ENCODE assay signal across 23 cellular contexts in genomic region chr12:19856389-19856788, GRCh38.
A peak's percentile ranks its signal among the peaks of the same experiment; 100 is the strongest.
DNase-seq lines count a peak whose midpoint lies in the region; ATAC-seq and TF ChIP-seq lines count a peak whose summit lies in the region.
"Had no signal": no experiment of that assay in that cellular context is flagged by ENCODE, and none has a peak within 500 bp of the region (broad histone marks: within the 10 kb centered on the region; RNA-seq: fewer than 3 reads in every experiment).

No MANE protein-coding gene starts in this region.

- TF ChIP-seq EP300 in stomach (IDR thresholded peaks at IDR 0.05) = no peak

- H3K36me3 ChIP-seq in GM23338 (ENCODE audit: insufficient read depth) (no peaks in the 10 kb centered on the region), stomach (no peaks in the 10 kb centered on the region)
- H3K36me3 ChIP-seq: BE2C, spleen had no signal

- no peaks in the 10 kb centered on the region for H3K27me3 Mint-ChIP-seq in GM23338 (ENCODE audit: insufficient read depth, low read depth, poor library complexity)

- no peak overlapping the region for H3K27ac ChIP-seq in GM23338 (ENCODE audit: low read depth)
- H3K27ac ChIP-seq in stomach = peak overlapping the region in 4 of 5 donors; percentile 8 to 79 (median 74)
- H3K27ac ChIP-seq: HL-60 had no signal

- no peaks in the 10 kb centered on the region for H3K27me3 ChIP-seq in GM23338 (ENCODE audit: insufficient read depth)
- H3K27me3 ChIP-seq in stomach = no peaks in the 10 kb centered on the region
- H3K27me3 ChIP-seq: BE2C, spleen had no signal

- peaks cover 6% of the 10 kb centered on the region; the same call in 1 of the 2 replicates for H3K4me1 ChIP-seq in GM23338 (ENCODE audit: insufficient read depth)
- H3K4me1 ChIP-seq in stomach = peaks cover 0 to 20% (median 2%) of the 10 kb centered on the region in 4 donors
- H3K4me1 ChIP-seq: BE2C, spleen had no signal

- no peaks in the 10 kb centered on the region for H3K36me3 Mint-ChIP-seq in GM23338 (ENCODE audit: low read depth)

- H3F3A ChIP-seq in GM23338 (replicated peaks; ENCODE audit: low read depth) = no peaks in the 10 kb centered on the region

- DNase-seq in GM23338 (ENCODE audit: low spot score) (no peak), astrocyte of the hippocampus (ENCODE audit: low read depth, low spot score) (peak; percentile 27), left cardiac atrium (no peak), stomach (no peak), NCI-H345 (lab: John Stamatoyannopoulos, UW) (no peak), posterior vena cava (ENCODE audit: low spot score) (no peak)
- DNase-seq in activated CD4-positive, alpha-beta T cell treated with anti-CD3 and anti-CD28 coated beads for 1 hour = no peak
- DNase-seq: activated CD4-positive, alpha-beta T cell treated with anti-CD3 and anti-CD28 coated beads for 36 hours; activated naive CD8-positive, alpha-beta T cell treated with anti-CD3 and anti-CD28 coated beads for 36 hours; activated T-cell treated with anti-CD3 and anti-CD28 coated beads for 4 hours; BE2C; cortex of kidney; DMS79; mammary epithelial cell; NCI-H2029 treated with DMSO at 0.1 percent for 48 hours; NCI-H774; SIG-M5; spleen had no signal

- TF ChIP-seq CTCF in GM23338 (conservative IDR thresholded peaks at IDR 0.05; ENCODE audit: low read depth in 2 of 2) (no peak), stomach (IDR thresholded peaks at IDR 0.05) (no peak)

- no peak for TF ChIP-seq POLR2A in stomach (IDR thresholded peaks at IDR 0.05)

- 0 out of 2 replicates have a peak overlapping the region, but pooled peaks have one; percentile 20 for H3K4me2 ChIP-seq in GM23338

- 22 to 35% (median 28%) methylated on average over 5 of the region's 5 CpGs for WGBS in stomach, 5 donors

- no peak overlapping the region for H3K4me3 ChIP-seq in GM23338
- no peak overlapping the region for H3K4me3 ChIP-seq in stomach
- H3K4me3 ChIP-seq: spleen had no signal

- no peaks in the 10 kb centered on the region for H3K79me2 ChIP-seq in GM23338 (replicated peaks; ENCODE audit: insufficient read depth)

- H3K9me3 ChIP-seq in stomach = no peaks in the 10 kb centered on the region
- H3K9me3 ChIP-seq: BE2C had no signal

- H3K9me2 ChIP-seq in GM23338 (ENCODE audit: insufficient read depth) = no peaks in the 10 kb centered on the region

- H3K4me1 Mint-ChIP-seq in GM23338 = peaks cover 7% of the 10 kb centered on the region
- H3K4me1 Mint-ChIP-seq: activated CD4-positive, alpha-beta T cell treated with anti-CD3 and anti-CD28 coated beads for 36 hours had no signal

- intact Hi-C loops in left cardiac atrium (cut with DNase I) = no loop called here
- intact Hi-C loops in stomach (cut with DNase I; ENCODE audit: low total_unique reads) = no loop called here
- intact Hi-C loops in posterior vena cava (cut with DNase I) = no loop called here

- no peak overlapping the region for H2AFZ ChIP-seq in GM23338

- ATAC-seq in GM23338 = no peak
- ATAC-seq in left cardiac atrium = peak; percentile 62 to 64
- no peak for ATAC-seq in HG03025 (IDR thresholded peaks at IDR 0.05; ENCODE audit: low FRiP score, unreplicated experiment)
- ATAC-seq: activated CD4-positive, alpha-beta T cell treated with anti-CD3 and anti-CD28 coated beads for 36 hours; esophagus mucosa had no signal

- H3K9me3 Mint-ChIP-seq in GM23338 = no peaks in the 10 kb centered on the region; the same call in 2 of the 3 replicates
- H3K9me3 Mint-ChIP-seq: stimulated activated naive CD8-positive, alpha-beta T cell treated with anti-CD3 and anti-CD28 coated beads, Interleukin-15, Interleukin-2, amounts not matched to agents 100 ng/mL and 50 ng/mL, for 24 hours had no signal

- no peak overlapping the region for H3K4me3 Mint-ChIP-seq in GM23338
- H3K4me3 Mint-ChIP-seq: activated CD4-positive, alpha-beta T cell treated with anti-CD3 and anti-CD28 coated beads for 36 hours; activated naive CD8-positive, alpha-beta T cell treated with anti-CD3 and anti-CD28 coated beads for 36 hours; stimulated activated naive CD8-positive, alpha-beta T cell treated with anti-CD3 and anti-CD28 coated beads, Interleukin-15, Interleukin-2, amounts not matched to agents 100 ng/mL and 50 ng/mL, for 24 hours; T-helper 2 cell treated with Interferon-gamma antibody and Interleukin-4, amounts not matched to agents 5 μg/mL and 100 μg/mL, for 36 hours had no signal

- H4K20me1 ChIP-seq in GM23338 (replicated peaks; ENCODE audit: insufficient read depth) = no peaks in the 10 kb centered on the region

- no peak overlapping the region for H3K27ac Mint-ChIP-seq in GM23338
- H3K27ac Mint-ChIP-seq: activated CD4-positive, alpha-beta T cell treated with anti-CD3 and anti-CD28 coated beads for 36 hours; activated naive CD8-positive, alpha-beta T cell treated with anti-CD3 and anti-CD28 coated beads for 36 hours; stimulated activated naive CD8-positive, alpha-beta T cell treated with anti-CD3 and anti-CD28 coated beads, Interleukin-15, Interleukin-2, amounts not matched to agents 100 ng/mL and 50 ng/mL, for 24 hours; T-helper 2 cell treated with Interferon-gamma antibody and Interleukin-4, amounts not matched to agents 5 μg/mL and 100 μg/mL, for 36 hours had no signal

TF ChIP-seq in GM23338, 12 proteins besides CTCF, POLR2A, EP300 and RAD21:
- TF ChIP-seq EZH2 (IDR thresholded peaks at IDR 0.05; ENCODE audit: low read depth, unreplicated experiment) (no peak), EZH2phosphoT487 (IDR thresholded peaks at IDR 0.05; ENCODE audit: unreplicated experiment) (no peak), NANOG (IDR thresholded peaks at IDR 0.05; ENCODE audit: borderline replicate concordance) (no peak)

Comparison
In these comparisons a context has a peak if more than half of its experiments do, and no peak if none do; other contexts are left out.
1. ATAC-seq: peak in left cardiac atrium (2 of 2); none in GM23338 (single experiment) and HG03025 (single experiment).